In the genomic region with DNA sequence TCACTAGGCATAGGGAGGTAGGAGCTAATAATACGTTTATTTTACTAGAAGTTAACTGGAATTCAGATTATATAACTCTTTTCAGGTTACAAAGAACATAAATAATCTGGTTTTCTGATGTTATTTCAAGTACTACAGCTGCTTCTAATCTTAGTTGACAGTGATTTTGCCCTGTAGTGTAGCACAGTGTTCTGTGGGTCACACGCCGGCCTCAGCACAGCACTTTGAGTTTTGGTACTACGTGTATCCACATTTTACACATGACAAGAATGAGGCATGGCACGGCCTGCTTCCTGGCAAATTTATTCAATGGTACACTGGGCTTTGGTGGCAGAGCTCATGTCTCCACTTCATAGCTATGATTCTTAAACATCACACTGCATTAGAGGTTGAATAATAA, we compare ENCODE assay signal across 8 cellular contexts. TPM values are rescaled to one million over a fixed set of nuclear protein-coding genes. Genes with fewer than 3 reads are reported as not detected.
DNase-seq lines count a peak whose midpoint lies in the region; ATAC-seq and TF ChIP-seq lines count a peak whose summit lies in the region.

No MANE protein-coding gene starts in this region.

- H3K27me3 ChIP-seq in colonic mucosa (no peaks in the 10 kb centered on the region), mucosa of rectum (ENCODE audit: control insufficient read depth in 2 of 2, insufficient read depth in 2 of 2, low read length in 2 of 2) (no peaks in the 10 kb centered on the region)

- ATAC-seq in Right ventricle myocardium inferior (peak; percentile 81), GM19351 (IDR thresholded peaks at IDR 0.05; ENCODE audit: unreplicated experiment) (no peak)

- H3K27ac ChIP-seq in colonic mucosa, result peak overlapping the region; percentile 82
- H3K27ac ChIP-seq in mucosa of rectum (ENCODE audit: low read depth in 2 of 2, low read length in 2 of 2), result peak overlapping the region; percentile 81 to 86

- H3K9me3 ChIP-seq in colonic mucosa, result no peaks in the 10 kb centered on the region
- H3K9me3 ChIP-seq in mucosa of rectum (ENCODE audit: control insufficient read depth in 2 of 2, low read length in 2 of 2), result no peaks in the 10 kb centered on the region

- no peaks in the 10 kb centered on the region for H3K4me1 ChIP-seq in colonic mucosa
- peaks cover 9 to 10% of the 10 kb centered on the region in 2 donors for H3K4me1 ChIP-seq in mucosa of rectum (ENCODE audit: control insufficient read depth in 2 of 2, insufficient read depth in 2 of 2, low read length in 2 of 2)

- H3K9ac ChIP-seq in colonic mucosa (ENCODE audit: low read depth in 2 of 2, low read length in 2 of 2) (peak overlapping the region in 1 of 2 donors; percentile 92), mucosa of rectum (ENCODE audit: low read depth in 1 of 2, low read length in 2 of 2) (peak overlapping the region; percentile 65 to 89)

- H3K4me3 ChIP-seq in colonic mucosa, result peak overlapping the region; percentile 51
- peak overlapping the region; percentile 86 to 89 for H3K4me3 ChIP-seq in mucosa of rectum (ENCODE audit: low read length in 2 of 2)

- H3K36me3 ChIP-seq in colonic mucosa (no peaks in the 10 kb centered on the region), mucosa of rectum (ENCODE audit: control insufficient read depth in 2 of 2, insufficient read depth in 2 of 2, low read length in 2 of 2) (no peaks in the 10 kb centered on the region)

- no peak for TF ChIP-seq CTCF in colonic mucosa (IDR thresholded peaks at IDR 0.05)

- DNase-seq in Right ventricle myocardium inferior (ENCODE audit: missing footprints), result no peak
- no peak for DNase-seq in cardiac septum (ENCODE audit: low spot score)
- no peak for DNase-seq in colonic mucosa
- DNase-seq in head of caudate nucleus, result no peak
- DNase-seq in 8988T, result no peak
- DNase-seq in AML-193 (lab: John Stamatoyannopoulos, UW), result no peak

- intact Hi-C loops in Right ventricle myocardium inferior (cut with DNase I), result no loop called here
- intact Hi-C loops in cardiac septum (cut with DNase I), result no loop called here
- intact Hi-C loops in colonic mucosa (cut with DNase I), result no loop called here
- intact Hi-C loops in head of caudate nucleus (cut with DNase I), result no loop called here

RNA-seq across cellular contexts. Expression of a gene that starts 1.1 kb away (rescaled TPM):
- total RNA-seq in Right ventricle myocardium inferior (5.3 TPM), cardiac septum (2.4 TPM), colonic mucosa (10 to 100 TPM; 11.1 to 11.8 TPM)
